ENCODE assay signal across 16 cellular contexts in the genomic region with DNA sequence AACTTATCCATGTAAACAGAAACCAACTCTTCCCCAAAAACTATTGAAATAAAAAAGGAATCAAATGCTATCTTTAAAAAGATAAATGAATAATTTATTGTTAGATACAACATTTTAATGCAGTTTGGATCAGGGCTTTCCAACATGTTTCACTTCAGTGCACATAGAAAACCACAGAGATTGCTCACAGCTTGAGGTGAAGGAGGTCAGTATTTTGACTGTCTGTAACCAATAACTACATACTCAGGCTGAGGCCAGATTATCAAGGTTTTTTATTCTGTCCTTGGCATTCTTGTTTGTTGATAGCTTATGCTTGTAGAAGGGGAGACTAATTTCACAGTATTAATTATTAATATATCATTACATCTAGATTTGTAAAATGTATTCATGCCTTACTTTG.
DNase-seq lines count a peak whose midpoint lies in the region; ATAC-seq and TF ChIP-seq lines count a peak whose summit lies in the region.
"Had no signal": no experiment of that assay in that cellular context is flagged by ENCODE, and none has a peak within 500 bp of the region (broad histone marks: within the 10 kb centered on the region; RNA-seq: fewer than 3 reads in every experiment).

No MANE protein-coding gene starts in this region.

- ATAC-seq in GM18502 (IDR thresholded peaks at IDR 0.05; ENCODE audit: poor library complexity, unreplicated experiment) (peak; percentile 42), HG03565 (IDR thresholded peaks at IDR 0.05; ENCODE audit: unreplicated experiment) (no peak)
- ATAC-seq: activated T-cell treated with anti-CD3 and anti-CD28 coated beads, Interleukin-2, amount 50 U/mL, for 4 hours had no signal

- TF ChIP-seq CTCF in epithelial cell of proximal tubule (conservative IDR thresholded peaks at IDR 0.05; ENCODE audit: low read depth, low read length), result no peak
- TF ChIP-seq CTCF in prostate gland (IDR thresholded peaks at IDR 0.05), result no peak

- H3K9me3 ChIP-seq in prostate gland, result no peaks in the 10 kb centered on the region
- H3K9me3 ChIP-seq: SJSA1 had no signal

- TF ChIP-seq POLR2A in prostate gland (IDR thresholded peaks at IDR 0.05), result no peak

- H3K27me3 ChIP-seq in prostate gland (replicated peaks; ENCODE audit: insufficient read depth), result no peaks in the 10 kb centered on the region
- H3K27me3 ChIP-seq: SJSA1 had no signal

- H3K4me1 ChIP-seq in prostate gland (replicated peaks), result no peaks in the 10 kb centered on the region
- H3K4me1 ChIP-seq: SJSA1 had no signal

- H3K27ac ChIP-seq in prostate gland, result no peak overlapping the region
- H3K27ac ChIP-seq: HL-60, KMS-11, SJSA1 had no signal

- H3K36me3 ChIP-seq in prostate gland, result no peaks in the 10 kb centered on the region
- H3K36me3 ChIP-seq: SJSA1 had no signal

- intact Hi-C loops in prostate gland (cut with DNase I), result no loop called here

- DNase-seq in LHCN-M2 (ENCODE audit: low read depth), result peak; percentile 64
- DNase-seq in epithelial cell of proximal tubule (ENCODE audit: low read depth), result peak; percentile 7
- peak; percentile 61 for DNase-seq in renal cortical epithelial cell (ENCODE audit: low read depth)
- no peak for DNase-seq in prostate gland (ENCODE audit: low spot score)
- no peak for DNase-seq in amygdala (lab: John Stamatoyannopoulos, UW)
- no peak for DNase-seq in activated effector memory CD4-positive, alpha-beta T cell treated with Interleukin-2 at 50 U/mL for 16 hours
- DNase-seq: activated T-cell treated with anti-CD3 and anti-CD28 coated beads, Interleukin-2, amount 50 U/mL, for 4 hours; DMS53; H9; islet precursor cell; NCI-H446 treated with DMSO at 0.1 percent for 48 hours had no signal

- H3K4me3 ChIP-seq in epithelial cell of proximal tubule (ENCODE audit: low read depth, low read length) (no peak overlapping the region), prostate gland (no peak overlapping the region)
- H3K4me3 ChIP-seq: SJSA1 had no signal

Comparison
In these comparisons a context has a peak if more than half of its experiments do, and no peak if none do; other contexts are left out.
1. DNase-seq: peak in LHCN-M2 (single experiment), epithelial cell of proximal tubule (single experiment) and renal cortical epithelial cell (single experiment); none in prostate gland (single experiment), amygdala (0 of 56) and activated effector memory CD4-positive, alpha-beta T cell treated with Interleukin-2 at 50 U/mL for 16 hours (single experiment).